In genomic region chr22:46006379-46007002, GRCh38 we compare ENCODE assay signal across 8 cellular contexts. TPM values are rescaled to one million over a fixed set of nuclear protein-coding genes. Genes with fewer than 3 reads are reported as not detected.
DNase-seq lines count a peak whose midpoint lies in the region; ATAC-seq and TF ChIP-seq lines count a peak whose summit lies in the region.

No MANE protein-coding gene starts in this region.

- peak overlapping the region; percentile 21 for H3K4me3 ChIP-seq in upper lobe of right lung

- DNase-seq in GM03348 (ENCODE audit: low spot score) (peak; percentile 94), NCI-H1048 (lab: John Stamatoyannopoulos, UW) (peak; percentile 17), T-helper 9 cell (peak; percentile 94), anterior cingulate cortex (lab: John Stamatoyannopoulos, UW) (peak in 57 of 58 donors; percentile 23 to 98 (median 82)), left ventricle myocardium superior (peak; percentile 97), putamen (ENCODE audit: low spot score) (peak; percentile 88), upper lobe of right lung (peak; percentile 96)

- intact Hi-C loops in left ventricle myocardium superior (cut with micrococcal nuclease): loop anchor here (5.0 kb wide), 1 partner anchor 111 kb away; no protein-coding TSS in a partner anchor
- intact Hi-C loops in upper lobe of right lung (cut with DNase I): loop anchor here (10.0 kb wide), 1 partner anchor 68 kb away; no protein-coding TSS in a partner anchor

- H3K4me1 ChIP-seq in upper lobe of right lung: peaks cover 49% of the 10 kb centered on the region

- peak; percentile 97 for TF ChIP-seq CTCF in upper lobe of right lung (IDR thresholded peaks at IDR 0.05)

- peak overlapping the region; percentile 94 for H3K27ac ChIP-seq in upper lobe of right lung

- no peaks in the 10 kb centered on the region for H3K9me3 ChIP-seq in upper lobe of right lung

- H3K36me3 ChIP-seq in upper lobe of right lung: no peaks in the 10 kb centered on the region

- H3K27me3 ChIP-seq in upper lobe of right lung: no peaks in the 10 kb centered on the region

- ATAC-seq in left ventricle myocardium superior (peak; percentile 67), upper lobe of right lung (peak; percentile 88), HG03039 (IDR thresholded peaks at IDR 0.05; ENCODE audit: unreplicated experiment) (no peak)

RNA-seq across cellular contexts. Expression of gene WNT7B, which starts 29.5 kb away (rescaled TPM):
- total RNA-seq in left ventricle myocardium superior (not detected), upper lobe of right lung (5.4 TPM)

Comparison
In these comparisons a context has a peak if more than half of its experiments do, and no peak if none do; other contexts are left out.
1. DNase-seq: peak in every context shown above with its lines; median percentile 97 in left ventricle myocardium superior; 96 in upper lobe of right lung; 94 in GM03348; 94 in T-helper 9 cell; 88 in putamen; 82 in anterior cingulate cortex; 17 in NCI-H1048.